ENCODE assay signal across 2 cellular contexts in the genomic region with DNA sequence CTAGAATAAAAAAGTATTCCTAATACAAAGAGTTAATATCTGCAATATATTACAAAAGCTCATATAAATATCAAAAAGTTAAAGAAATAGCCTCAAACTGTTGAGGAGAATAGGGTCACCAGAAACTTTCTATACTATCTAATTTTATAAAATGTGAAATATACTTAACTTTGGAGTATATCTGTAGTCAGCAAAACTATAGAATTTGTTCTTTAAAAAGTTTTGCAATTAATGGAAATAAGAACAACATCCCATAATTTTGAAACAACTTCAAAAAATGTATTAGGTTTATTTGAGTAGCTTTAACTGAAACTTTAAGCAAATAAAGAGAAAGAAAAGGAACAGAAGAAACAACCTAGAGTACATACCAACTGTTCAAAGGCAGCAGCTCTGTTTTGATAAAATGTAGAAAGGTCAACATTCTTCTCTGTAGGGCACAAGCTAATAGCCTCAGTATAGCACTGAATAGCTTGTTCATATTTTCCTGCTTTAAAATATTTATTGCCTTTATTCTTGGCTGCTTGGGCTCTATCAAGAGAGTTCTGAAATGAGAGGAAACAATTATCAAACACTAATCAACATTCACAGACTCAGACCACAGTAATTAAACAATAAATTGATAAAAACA.
TF ChIP-seq lines count a peak whose summit lies in the region.

No MANE protein-coding gene starts in this region.

TF ChIP-seq in endothelial cell of umbilical vein, 7 proteins besides CTCF, POLR2A, EP300 and RAD21:
- TF ChIP-seq EZH2 (IDR thresholded peaks at IDR 0.05; ENCODE audit: borderline replicate concordance, low read depth, low read length, severe bottlenecking): no peak
- TF ChIP-seq MYC (IDR thresholded peaks at IDR 0.05; ENCODE audit: low read depth, low read length): no peak
- no peak for TF ChIP-seq JUN (IDR thresholded peaks at IDR 0.05; ENCODE audit: borderline replicate concordance, insufficient read depth, insufficient read length, low read depth)
- TF ChIP-seq, protein P1, sequence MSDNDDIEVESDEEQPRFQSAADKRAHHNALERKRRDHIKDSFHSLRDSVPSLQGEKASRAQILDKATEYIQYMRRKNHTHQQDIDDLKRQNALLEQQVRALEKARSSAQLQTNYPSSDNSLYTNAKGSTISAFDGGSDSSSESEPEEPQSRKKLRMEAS (IDR thresholded peaks at IDR 0.05; ENCODE audit: insufficient read depth, insufficient read length): no peak
- TF ChIP-seq GATA2 (IDR thresholded peaks at IDR 0.05; ENCODE audit: insufficient read depth, insufficient read length, low read depth, low read length): no peak
- TF ChIP-seq POLR2AphosphoS5 (IDR thresholded peaks at IDR 0.05; ENCODE audit: insufficient read depth, low read depth, low read length): no peak
- TF ChIP-seq FOS (IDR thresholded peaks at IDR 0.05; ENCODE audit: borderline replicate concordance, insufficient read depth, low read length): no peak

TF ChIP-seq in liver, 16 proteins besides CTCF, POLR2A, EP300 and RAD21:
- TF ChIP-seq, protein P1 (IDR thresholded peaks at IDR 0.05): no peak
- TF ChIP-seq RXRA (IDR thresholded peaks at IDR 0.05) (peak; percentile 13 to 24), GABPA (IDR thresholded peaks at IDR 0.05 in 1 of 2, conservative IDR thresholded peaks at IDR 0.05 in 1 of 2) (no peak), FOXA2 (IDR thresholded peaks at IDR 0.05) (no peak), HNF4G (IDR thresholded peaks at IDR 0.05) (no peak), NR2F2 (IDR thresholded peaks at IDR 0.05) (peak; percentile 64), TAF1 (conservative IDR thresholded peaks at IDR 0.05) (no peak), SP1 (IDR thresholded peaks at IDR 0.05) (peak; percentile 33)
- TF ChIP-seq, protein P2, sequence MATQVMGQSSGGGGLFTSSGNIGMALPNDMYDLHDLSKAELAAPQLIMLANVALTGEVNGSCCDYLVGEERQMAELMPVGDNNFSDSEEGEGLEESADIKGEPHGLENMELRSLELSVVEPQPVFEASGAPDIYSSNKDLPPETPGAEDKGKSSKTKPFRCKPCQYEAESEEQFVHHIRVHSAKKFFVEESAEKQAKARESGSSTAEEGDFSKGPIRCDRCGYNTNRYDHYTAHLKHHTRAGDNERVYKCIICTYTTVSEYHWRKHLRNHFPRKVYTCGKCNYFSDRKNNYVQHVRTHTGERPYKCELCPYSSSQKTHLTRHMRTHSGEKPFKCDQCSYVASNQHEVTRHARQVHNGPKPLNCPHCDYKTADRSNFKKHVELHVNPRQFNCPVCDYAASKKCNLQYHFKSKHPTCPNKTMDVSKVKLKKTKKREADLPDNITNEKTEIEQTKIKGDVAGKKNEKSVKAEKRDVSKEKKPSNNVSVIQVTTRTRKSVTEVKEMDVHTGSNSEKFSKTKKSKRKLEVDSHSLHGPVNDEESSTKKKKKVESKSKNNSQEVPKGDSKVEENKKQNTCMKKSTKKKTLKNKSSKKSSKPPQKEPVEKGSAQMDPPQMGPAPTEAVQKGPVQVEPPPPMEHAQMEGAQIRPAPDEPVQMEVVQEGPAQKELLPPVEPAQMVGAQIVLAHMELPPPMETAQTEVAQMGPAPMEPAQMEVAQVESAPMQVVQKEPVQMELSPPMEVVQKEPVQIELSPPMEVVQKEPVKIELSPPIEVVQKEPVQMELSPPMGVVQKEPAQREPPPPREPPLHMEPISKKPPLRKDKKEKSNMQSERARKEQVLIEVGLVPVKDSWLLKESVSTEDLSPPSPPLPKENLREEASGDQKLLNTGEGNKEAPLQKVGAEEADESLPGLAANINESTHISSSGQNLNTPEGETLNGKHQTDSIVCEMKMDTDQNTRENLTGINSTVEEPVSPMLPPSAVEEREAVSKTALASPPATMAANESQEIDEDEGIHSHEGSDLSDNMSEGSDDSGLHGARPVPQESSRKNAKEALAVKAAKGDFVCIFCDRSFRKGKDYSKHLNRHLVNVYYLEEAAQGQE (IDR thresholded peaks at IDR 0.05): no peak
